In the genomic region with DNA sequence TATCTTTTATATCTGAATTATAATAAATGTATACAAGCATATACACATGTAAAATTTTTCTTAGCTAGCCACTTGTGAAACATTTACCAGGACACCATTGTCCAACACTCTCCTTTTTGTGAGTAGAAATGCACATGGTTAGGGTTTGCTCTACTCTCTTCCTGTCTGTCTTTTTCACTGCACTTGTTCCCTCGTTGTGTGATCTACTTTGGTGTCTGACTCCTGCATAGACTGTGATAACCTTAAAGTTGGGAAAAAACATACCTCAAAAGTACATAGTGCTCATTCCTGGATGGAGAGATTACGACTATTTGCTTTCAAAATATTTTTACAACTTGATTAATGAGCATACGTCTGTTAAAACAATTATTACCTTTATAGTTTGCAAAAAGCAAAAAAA, we compare ENCODE assay signal across 24 cellular contexts.
"Had no signal": no experiment of that assay in that cellular context is flagged by ENCODE, and none has a peak within 500 bp of the region (broad histone marks: within the 10 kb centered on the region; RNA-seq: fewer than 3 reads in every experiment).

No MANE protein-coding gene starts in this region.

- H3K4me1 Mint-ChIP-seq: naive B cell had no signal

- H3K27ac ChIP-seq: colonic mucosa, esophagus muscularis mucosa, gastrocnemius medialis, heart right ventricle, left lung, lower lobe of right lung had no signal

- H3K27me3 ChIP-seq: colonic mucosa, foreskin keratinocyte, gastrocnemius medialis, heart right ventricle, left lung had no signal

- H3K27ac Mint-ChIP-seq: dendritic cell treated with granulocyte-macrophage colony-stimulating factor and Interleukin-4, amounts not matched to agents 40 ng/mL and 50 ng/mL, for 4 days; effector memory CD8-positive, alpha-beta T cell; endodermal cell; mesothelial cell of epicardium; naive B cell had no signal

- H3K36me3 ChIP-seq: colonic mucosa, esophagus muscularis mucosa, gastrocnemius medialis, heart right ventricle, left lung, lower lobe of right lung had no signal

- H3K4me1 ChIP-seq: colonic mucosa, esophagus muscularis mucosa, left lung, lower lobe of right lung had no signal

- H3K9me3 ChIP-seq: colonic mucosa, esophagus muscularis mucosa, gastrocnemius medialis, left lung, lower lobe of right lung, mucosa of descending colon had no signal

- H3K27me3 Mint-ChIP-seq: dendritic cell treated with granulocyte-macrophage colony-stimulating factor and Interleukin-4, amounts not matched to agents 40 ng/mL and 50 ng/mL, for 4 days; effector memory CD8-positive, alpha-beta T cell; naive B cell had no signal

- DNase-seq: colonic mucosa; cortex of kidney; effector CD8-positive, alpha-beta T cell; effector memory CD8-positive, alpha-beta T cell; endodermal cell; foreskin keratinocyte; gastrocnemius medialis; glutamatergic neuron; head of caudate nucleus; heart right ventricle; hippocampal formation; left cardiac atrium; left lung; left ventricle myocardium superior; lower lobe of right lung; mesenchymal stem cell; mucosa of descending colon; naive B cell had no signal

- H3K36me3 Mint-ChIP-seq: naive B cell had no signal

- ATAC-seq: effector memory CD8-positive, alpha-beta T cell; foreskin keratinocyte; gastrocnemius medialis; heart right ventricle; left cardiac atrium; left lung; left ventricle myocardium superior; lower lobe of right lung; mucosa of descending colon had no signal

- H3K4me3 Mint-ChIP-seq: dendritic cell treated with granulocyte-macrophage colony-stimulating factor and Interleukin-4, amounts not matched to agents 40 ng/mL and 50 ng/mL, for 4 days; effector memory CD8-positive, alpha-beta T cell; endodermal cell; mesothelial cell of epicardium; naive B cell had no signal

- H3K4me3 ChIP-seq: colonic mucosa, esophagus muscularis mucosa, gastrocnemius medialis, heart right ventricle, left lung, lower lobe of right lung, mucosa of descending colon had no signal

- FAIRE-seq: endometrium, islet of Langerhans, keratinocyte had no signal
